Comparison of ENCODE assay signal across 9 cellular contexts in the genomic region with DNA sequence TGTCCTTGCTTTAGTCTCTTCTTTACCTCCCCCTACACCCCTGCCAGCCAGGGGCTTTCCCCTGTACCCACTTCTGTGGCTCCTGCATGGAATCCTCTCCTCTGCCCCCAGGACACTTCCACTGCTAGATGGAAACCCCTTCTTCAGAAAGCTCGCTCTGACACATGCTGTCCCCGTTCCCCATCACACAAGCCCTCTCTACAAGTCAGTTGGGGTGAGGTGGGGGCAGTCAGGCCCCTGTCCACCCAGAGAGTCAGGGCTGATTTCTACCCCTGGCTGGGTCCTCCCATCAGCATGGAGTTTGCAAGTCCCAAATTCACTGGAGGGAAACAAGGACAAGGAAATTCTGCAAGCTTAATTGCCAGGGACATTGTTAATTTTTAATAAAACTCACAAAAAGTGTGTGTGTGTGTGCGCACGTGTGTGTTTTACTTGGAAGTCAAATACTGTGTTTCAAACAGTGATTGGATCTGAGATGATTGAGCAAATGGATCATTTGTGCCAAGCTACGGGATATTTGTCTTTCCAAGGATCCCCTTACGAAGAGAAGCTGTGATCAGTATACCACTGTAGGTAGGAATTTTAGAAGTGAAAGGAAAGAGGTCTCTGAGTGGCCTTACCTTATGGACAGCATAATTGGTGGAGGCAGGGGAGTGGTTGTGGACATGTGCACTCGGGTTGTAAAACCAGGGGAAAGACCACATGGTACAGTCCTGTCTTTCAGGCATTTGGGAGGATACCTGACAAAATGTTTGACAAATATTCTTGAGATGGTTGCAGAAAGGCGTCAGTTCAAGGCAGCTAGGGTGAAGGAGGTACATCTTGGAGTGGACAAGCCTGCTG. TPM values are rescaled to one million over a fixed set of nuclear protein-coding genes. Genes with fewer than 3 reads are reported as not detected.
A peak's percentile ranks its signal among the peaks of the same experiment; 100 is the strongest.
DNase-seq lines count a peak whose midpoint lies in the region; ATAC-seq and TF ChIP-seq lines count a peak whose summit lies in the region.
"Had no signal": no experiment of that assay in that cellular context is flagged by ENCODE, and none has a peak within 500 bp of the region (broad histone marks: within the 10 kb centered on the region; RNA-seq: fewer than 3 reads in every experiment).

No MANE protein-coding gene starts in this region.

- H3K9me3 ChIP-seq in breast epithelium = no peaks in the 10 kb centered on the region
- no peaks in the 10 kb centered on the region for H3K9me3 ChIP-seq in OCI-LY7 (ENCODE audit: low read length)

- H3K27me3 ChIP-seq in breast epithelium = no peaks in the 10 kb centered on the region

- H3K36me3 ChIP-seq in breast epithelium = no peaks in the 10 kb centered on the region
- no peaks in the 10 kb centered on the region for H3K36me3 ChIP-seq in OCI-LY7 (ENCODE audit: insufficient read depth, low read length)

- no peak for DNase-seq in LNCaP clone FGC (ENCODE audit: low read depth)
- peak in 1 of 2 donors; percentile 46 for DNase-seq in breast epithelium (ENCODE audit: low spot score in 2 of 2)
- DNase-seq in left lobe of liver (ENCODE audit: low spot score) = peak; percentile 66
- DNase-seq in stimulated activated effector memory CD8-positive, alpha-beta T cell treated with anti-CD3 and anti-CD28 coated beads, Interleukin-12 subunit alpha, Interleukin-12 subunit beta, amount 100 ng/mL, for 72 hours (ENCODE audit: low spot score in 2 of 2) = no peak
- DNase-seq in SKM-1 (lab: John Stamatoyannopoulos, UW; ENCODE audit: unreplicated experiment) = no peak
- DNase-seq in OCI-LY7 (ENCODE audit: low spot score) = no peak
- DNase-seq in central memory CD4-positive, alpha-beta T cell = no peak
- DNase-seq: NCI-H2171 had no signal

- no peak for TF ChIP-seq CTCF in LNCaP clone FGC (IDR thresholded peaks at IDR 0.05; ENCODE audit: control insufficient read depth, extremely low read depth, insufficient read depth)
- no peak for TF ChIP-seq CTCF in breast epithelium (IDR thresholded peaks at IDR 0.05)
- TF ChIP-seq CTCF in OCI-LY7 (conservative IDR thresholded peaks at IDR 0.05; ENCODE audit: low read length) = no peak

- H3K4me3 ChIP-seq in LNCaP clone FGC (ENCODE audit: low read depth, low read length) (peak overlapping the region; percentile 65), breast epithelium (peak overlapping the region in 2 of 3 donors; percentile 76 to 80), OCI-LY7 (ENCODE audit: low read depth, low read length, poor library complexity, severe bottlenecking) (no peak overlapping the region)

- no peaks in the 10 kb centered on the region for H3K9me3 Mint-ChIP-seq in stimulated activated effector memory CD8-positive, alpha-beta T cell treated with anti-CD3 and anti-CD28 coated beads, Interleukin-12 subunit alpha, Interleukin-12 subunit beta, amount 100 ng/mL, for 72 hours

- H3K4me1 ChIP-seq in breast epithelium (peaks cover 12 to 15% of the 10 kb centered on the region in 2 donors), OCI-LY7 (ENCODE audit: insufficient read depth, low read length, poor library complexity, severe bottlenecking) (peaks cover 10% of the 10 kb centered on the region)

- CTCF ChIA-PET in OCI-LY7 (lab: Charles Lee; ENCODE audit: unreplicated experiment) = no interaction called here

- no peak for TF ChIP-seq POLR2A in breast epithelium (IDR thresholded peaks at IDR 0.05)

- no peaks in the 10 kb centered on the region for H3K9me2 ChIP-seq in OCI-LY7 (ENCODE audit: insufficient read depth, low read length)

- H3K4me3 Mint-ChIP-seq in stimulated activated effector memory CD8-positive, alpha-beta T cell treated with anti-CD3 and anti-CD28 coated beads, Interleukin-12 subunit alpha, Interleukin-12 subunit beta, amount 100 ng/mL, for 72 hours = peak overlapping the region; percentile 73

- H3K4me1 Mint-ChIP-seq in stimulated activated effector memory CD8-positive, alpha-beta T cell treated with anti-CD3 and anti-CD28 coated beads, Interleukin-12 subunit alpha, Interleukin-12 subunit beta, amount 100 ng/mL, for 72 hours = peaks cover 15% of the 10 kb centered on the region

- no peaks in the 10 kb centered on the region for H3K79me2 ChIP-seq in OCI-LY7 (ENCODE audit: insufficient read depth, low read depth, low read length)

- H4K20me1 ChIP-seq in OCI-LY7 (ENCODE audit: insufficient read depth, low read length) = no peaks in the 10 kb centered on the region

- POLR2A ChIA-PET in OCI-LY7 (lab: Charles Lee) = no interaction called here

- no peak overlapping the region for H3K4me2 ChIP-seq in OCI-LY7 (ENCODE audit: low read length)

- intact Hi-C loops in breast epithelium (cut with DNase I; ENCODE audit: low total_unique reads) (loop anchor here (2.0 to 10.0 kb wide), 4 partner anchors 65 to 438 kb away; a partner anchor contains a TSS), OCI-LY7 (cut with micrococcal nuclease; ENCODE audit: unreplicated experiment) (no loop called here)

- ATAC-seq in left lobe of liver (peak; percentile 21), HG02798 (IDR thresholded peaks at IDR 0.05; ENCODE audit: poor library complexity, unreplicated experiment) (no peak)
- ATAC-seq in stimulated activated effector memory CD8-positive, alpha-beta T cell treated with anti-CD3 and anti-CD28 coated beads, Interleukin-12 subunit alpha, Interleukin-12 subunit beta, amount 100 ng/mL, for 72 hours = no peak

- H2AFZ ChIP-seq in OCI-LY7 (ENCODE audit: low read length) = no peak overlapping the region

- H3K27ac ChIP-seq in breast epithelium = peak overlapping the region; percentile 97 to 100
- no peak overlapping the region for H3K27ac ChIP-seq in OCI-LY7 (ENCODE audit: low read depth, low read length, poor library complexity, severe bottlenecking)

- no peak overlapping the region for H3K27ac Mint-ChIP-seq in stimulated activated effector memory CD8-positive, alpha-beta T cell treated with anti-CD3 and anti-CD28 coated beads, Interleukin-12 subunit alpha, Interleukin-12 subunit beta, amount 100 ng/mL, for 72 hours

- no peaks in the 10 kb centered on the region for H3K36me3 Mint-ChIP-seq in stimulated activated effector memory CD8-positive, alpha-beta T cell treated with anti-CD3 and anti-CD28 coated beads, Interleukin-12 subunit alpha, Interleukin-12 subunit beta, amount 100 ng/mL, for 72 hours

- no TSS peak for BruUV-seq in OCI-LY7 (replicated peaks; lab: Mats Ljungman, UMichigan)

RNA-seq across cellular contexts. Expression of a gene that starts 1.5 kb away (rescaled TPM):
- total RNA-seq in breast epithelium (100 to 1,000 TPM in 1 of 3 donors, 10 to 100 TPM in 2; 78.3 to 281 (median 83.2) TPM), left lobe of liver (26.8 TPM), OCI-LY7 (2022) (not detected in 2 replicates)
- total RNA-seq in OCI-LY7 (2014; rRNA removed; shearing (Covaris generic)) = not detected in 2 replicates

Comparison
In these comparisons a context has a peak if more than half of its experiments do, and no peak if none do; other contexts are left out.
1. RNA of a gene that starts 1.5 kb away (total RNA-seq): 78.3 to 281 TPM in breast epithelium and 26.8 TPM in left lobe of liver (single experiment); not detected in OCI-LY7; every median in the first group is over 10 times any median in the second.